ENCODE assay signal across 17 cellular contexts in genomic region chr1:206062464-206062863, GRCh38. TPM values are rescaled to one million over a fixed set of nuclear protein-coding genes. Genes with fewer than 3 reads are reported as not detected.
"Had no signal": no experiment of that assay in that cellular context is flagged by ENCODE, and none has a peak within 500 bp of the region (broad histone marks: within the 10 kb centered on the region; RNA-seq: fewer than 3 reads in every experiment).

No MANE protein-coding gene starts in this region.

- H3K4me3 ChIP-seq: cardiac muscle cell, psoas muscle, upper lobe of left lung had no signal

- H3K36me3 ChIP-seq: cardiac muscle cell, upper lobe of left lung had no signal

- DNase-seq: activated CD4-positive, alpha-beta memory T cell treated with anti-CD3 and anti-CD28 coated beads for 36 hours; activated CD4-positive, CD25-positive, alpha-beta regulatory T cell treated with anti-CD3 and anti-CD28 coated beads, Interleukin-2, amount 50 U/mL, for 72 hours; activated naive CD4-positive, alpha-beta T cell treated with anti-CD3 and anti-CD28 coated beads, Interleukin-2, amount 50 U/mL, for 16 hours; activated T-cell treated with anti-CD3 and anti-CD28 coated beads, Interleukin-2, amount 50 U/mL, for 24 hours; erythroblast; hypothalamus; psoas muscle; stimulated activated naive CD8-positive, alpha-beta T cell treated with anti-CD3 and anti-CD28 coated beads, Interleukin-15, amount 100 ng/mL, for 72 hours; SW 1271; upper lobe of left lung had no signal

- H3K27ac ChIP-seq: cardiac muscle cell, psoas muscle, upper lobe of left lung had no signal

- ATAC-seq: psoas muscle; sciatic nerve; stimulated activated naive CD8-positive, alpha-beta T cell treated with anti-CD3 and anti-CD28 coated beads, Interleukin-15, amount 100 ng/mL, for 72 hours had no signal

- H3K9me3 ChIP-seq: psoas muscle, upper lobe of left lung had no signal

- H3K4me1 ChIP-seq: psoas muscle had no signal

- H3K27me3 ChIP-seq: cardiac muscle cell, upper lobe of left lung had no signal

RNA-seq across cellular contexts. Expression of gene RHEX, which starts 9.5 kb away (rescaled TPM):
- total RNA-seq: activated CD4-positive, alpha-beta memory T cell treated with anti-CD3 and anti-CD28 coated beads for 36 hours; astrocyte; temporal lobe had no signal

RNA-seq across cellular contexts. Expression of gene CTSE, which starts 38.8 kb away (rescaled TPM):
- total RNA-seq: activated CD4-positive, alpha-beta memory T cell treated with anti-CD3 and anti-CD28 coated beads for 36 hours; astrocyte; cardiac muscle cell; kidney epithelial cell; lower leg skin; omental fat pad had no signal
- polyA plus RNA-seq: cardiac muscle cell had no signal

RNA-seq across cellular contexts. Expression of gene AVPR1B, which starts 54.7 kb away (rescaled TPM):
- total RNA-seq: activated CD4-positive, alpha-beta memory T cell treated with anti-CD3 and anti-CD28 coated beads for 36 hours; astrocyte; kidney epithelial cell; lower leg skin; omental fat pad; psoas muscle; sciatic nerve; temporal lobe; upper lobe of left lung had no signal
- polyA plus RNA-seq: psoas muscle had no signal

RNA-seq across cellular contexts. Expression of gene RAB7B, which starts 59.3 kb away (rescaled TPM):
- total RNA-seq: activated CD4-positive, alpha-beta memory T cell treated with anti-CD3 and anti-CD28 coated beads for 36 hours had no signal
